Comparison of ENCODE assay signal across 9 cellular contexts in genomic region chr12:104303538-104304151, GRCh38. TPM values are rescaled to one million over a fixed set of nuclear protein-coding genes. Genes with fewer than 3 reads are reported as not detected.
A peak's percentile ranks its signal among the peaks of the same experiment; 100 is the strongest.
DNase-seq lines count a peak whose midpoint lies in the region; ATAC-seq, FAIRE-seq and TF ChIP-seq lines count a peak whose summit lies in the region.
"Had no signal": no experiment of that assay in that cellular context is flagged by ENCODE, and none has a peak within 500 bp of the region (broad histone marks: within the 10 kb centered on the region; RNA-seq: fewer than 3 reads in every experiment).

Gene EID3, plus strand, starts transcription at chr12:104303739. Its CDS starts 196 bp downstream, at chr12:104303935.

- ATAC-seq in HG03442 (IDR thresholded peaks at IDR 0.05; ENCODE audit: unreplicated experiment) (peak; percentile 95), lung (ENCODE audit: insufficient read depth, low FRiP score) (peak; percentile 97)
- ATAC-seq in activated CD8-positive, alpha-beta memory T cell treated with anti-CD3 and anti-CD28 coated beads, Interleukin-2, amount 10 ng/mL, durations not matched to agents 7 days and 5 days: peak; percentile 97
- ATAC-seq in effector memory CD8-positive, alpha-beta T cell (replicated peaks): peak; percentile 94

- CTCF ChIA-PET in activated CD8-positive, alpha-beta memory T cell treated with anti-CD3 and anti-CD28 coated beads, Interleukin-2, amount 10 ng/mL, durations not matched to agents 7 days and 5 days (lab: Charles Lee): interaction anchor here (1.0 to 5.1 kb wide), 4 partner anchors 11 to 88 kb away, joined by 3 to 40 read pairs (median 4); partner anchors contain the start of gene TXNRD1

- H3K36me3 Mint-ChIP-seq in activated CD8-positive, alpha-beta memory T cell treated with anti-CD3 and anti-CD28 coated beads, Interleukin-2, amount 10 ng/mL, durations not matched to agents 7 days and 5 days: peaks cover 31% of the 10 kb centered on the region
- peaks cover 16% of the 10 kb centered on the region for H3K36me3 Mint-ChIP-seq in effector memory CD8-positive, alpha-beta T cell (ENCODE audit: insufficient read depth)

- H3K4me1 ChIP-seq in lung (ENCODE audit: control insufficient read depth in 2 of 2, insufficient read depth in 2 of 2, low read length in 2 of 2): peaks cover 10 to 14% of the 10 kb centered on the region in 2 donors

- H3K27me3 Mint-ChIP-seq in activated CD8-positive, alpha-beta memory T cell treated with anti-CD3 and anti-CD28 coated beads, Interleukin-2, amount 10 ng/mL, durations not matched to agents 7 days and 5 days: no peaks in the 10 kb centered on the region
- H3K27me3 Mint-ChIP-seq in effector memory CD8-positive, alpha-beta T cell: no peaks in the 10 kb centered on the region

- H3K9me3 Mint-ChIP-seq in activated CD8-positive, alpha-beta memory T cell treated with anti-CD3 and anti-CD28 coated beads, Interleukin-2, amount 10 ng/mL, durations not matched to agents 7 days and 5 days (ENCODE audit: low read depth): no peaks in the 10 kb centered on the region
- no peaks in the 10 kb centered on the region for H3K9me3 Mint-ChIP-seq in effector memory CD8-positive, alpha-beta T cell

- H3K4me3 ChIP-seq in lung: peak within 1 kb of the TSS; percentile 17

- no peak for TF ChIP-seq CTCF in lung (IDR thresholded peaks at IDR 0.05; ENCODE audit: control extremely low read depth, extremely low read depth)

- peak; percentile 82 for FAIRE-seq in GM19239 (lab: Jason Lieb, UNC)

- DNase-seq in 8988T: peak; percentile 46
- peak; percentile 75 for DNase-seq in GM19239 (ENCODE audit: insufficient read length, low spot score)
- DNase-seq in activated CD8-positive, alpha-beta memory T cell treated with anti-CD3 and anti-CD28 coated beads, Interleukin-2, amount 10 ng/mL, durations not matched to agents 7 days and 5 days: peak; percentile 93
- DNase-seq in effector memory CD8-positive, alpha-beta T cell: peak; percentile 86 to 90 (median 88)
- DNase-seq in lung (ENCODE audit: low spot score): peak; percentile 86
- DNase-seq in stimulated activated CD4-positive, alpha-beta T cell treated with anti-CD3 and anti-CD28 coated beads, TNF-alpha, amount 100 ng/mL, for 24 hours (ENCODE audit: low read depth in 3 of 3): peak; percentile 76 to 89 (median 83)
- DNase-seq in HT-29 (ENCODE audit: low spot score): no peak
- DNase-seq: DND-41 had no signal

- peak within 1 kb of the TSS; percentile 90 for H3K27ac Mint-ChIP-seq in activated CD8-positive, alpha-beta memory T cell treated with anti-CD3 and anti-CD28 coated beads, Interleukin-2, amount 10 ng/mL, durations not matched to agents 7 days and 5 days
- H3K27ac Mint-ChIP-seq in effector memory CD8-positive, alpha-beta T cell: peak within 1 kb of the TSS; percentile 90 to 96

- peak within 1 kb of the TSS; percentile 78 for H3K4me3 Mint-ChIP-seq in activated CD8-positive, alpha-beta memory T cell treated with anti-CD3 and anti-CD28 coated beads, Interleukin-2, amount 10 ng/mL, durations not matched to agents 7 days and 5 days
- H3K4me3 Mint-ChIP-seq in effector memory CD8-positive, alpha-beta T cell: peak within 1 kb of the TSS; percentile 92 to 95

- no peaks in the 10 kb centered on the region for H3K9me3 ChIP-seq in lung (ENCODE audit: control insufficient read depth in 2 of 2, insufficient read depth in 1 of 2, low read length in 1 of 2)

- peak within 1 kb of the TSS; percentile 14 to 82 for H3K27ac ChIP-seq in lung (ENCODE audit: low read depth in 1 of 2, low read length in 1 of 2)

- H3K27me3 ChIP-seq in lung (ENCODE audit: control insufficient read depth, insufficient read depth): no peaks in the 10 kb centered on the region

- WGBS in lung, 2 donors: 5 to 19% methylated on average over 57 to 63 of the region's 63 CpGs

- peaks cover 3 to 9% of the 10 kb centered on the region in 2 donors for H3K36me3 ChIP-seq in lung (ENCODE audit: control insufficient read depth in 2 of 2, insufficient read depth in 2 of 2, low read length in 2 of 2)

- H3K4me1 Mint-ChIP-seq in activated CD8-positive, alpha-beta memory T cell treated with anti-CD3 and anti-CD28 coated beads, Interleukin-2, amount 10 ng/mL, durations not matched to agents 7 days and 5 days: peaks cover 65% of the 10 kb centered on the region
- H3K4me1 Mint-ChIP-seq in effector memory CD8-positive, alpha-beta T cell (ENCODE audit: low read depth in 2 of 2): peaks cover 31 to 48% of the 10 kb centered on the region in 2 donors

RNA-seq across cellular contexts. Expression of gene EID3, which starts in this region (rescaled TPM):
- total RNA-seq in activated CD8-positive, alpha-beta memory T cell treated with anti-CD3 and anti-CD28 coated beads, Interleukin-2, amount 10 ng/mL, durations not matched to agents 7 days and 5 days: 1 to 10 TPM; 6.9 to 7.1 TPM
- 10 to 100 TPM in 1 of 2 donors, 1 to 10 TPM in 1; 7.4 to 16.6 TPM for total RNA-seq in lung
- 1 to 10 TPM in 1 of 2 donors, under 1 TPM in 1; 0.89 to 1.6 TPM for polyA plus RNA-seq in lung
- 6.2 and 8.7 TPM in 2 replicates for total RNA-seq in HT-29 (2014; rRNA removed; shearing (Covaris generic))
